Comparison of ENCODE assay signal across 8 cellular contexts in the genomic region with DNA sequence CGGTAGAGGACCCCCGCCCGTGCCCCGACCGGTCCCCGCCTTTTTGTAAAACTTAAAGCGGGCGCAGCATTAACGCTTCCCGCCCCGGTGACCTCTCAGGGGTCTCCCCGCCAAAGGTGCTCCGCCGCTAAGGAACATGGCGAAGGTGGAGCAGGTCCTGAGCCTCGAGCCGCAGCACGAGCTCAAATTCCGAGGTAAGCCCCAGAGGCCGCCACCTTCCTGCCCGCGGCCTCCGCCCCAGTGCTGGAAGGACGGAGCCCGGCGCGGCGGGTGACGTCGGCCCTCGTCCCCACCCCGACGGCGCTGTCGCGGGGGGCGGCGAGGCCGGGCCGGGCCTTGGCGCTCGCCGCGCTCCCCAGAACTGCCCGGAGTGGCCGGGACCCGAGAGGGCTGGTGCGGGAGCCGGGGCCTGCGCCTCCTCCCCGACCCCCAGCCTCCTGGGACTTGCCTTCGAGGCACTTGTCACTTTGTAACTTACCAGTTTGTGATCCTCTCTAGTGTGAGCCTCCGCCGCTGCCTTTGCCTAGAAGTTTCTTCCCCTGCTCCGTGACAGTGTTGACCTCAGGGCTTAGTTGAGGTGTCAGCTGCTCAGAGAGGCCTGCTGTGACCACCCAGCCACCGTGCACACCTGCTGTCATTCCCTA. TPM values are rescaled to one million over a fixed set of nuclear protein-coding genes. Genes with fewer than 3 reads are reported as not detected.
DNase-seq lines count a peak whose midpoint lies in the region; ATAC-seq lines count a peak whose summit lies in the region.

No MANE protein-coding gene starts in this region.

- DNase-seq in activated gamma-delta T cell (lab: John Stamatoyannopoulos, UW) (peak; percentile 51), activated gamma-delta T cell treated with Interleukin-2 at 50 U/mL for 16 hours (no peak), NAMALWA (ENCODE audit: low spot score) (peak; percentile 59), amniotic stem cell (lab: John Stamatoyannopoulos, UW) (peak; percentile 14), cerebellar cortex (ENCODE audit: low spot score) (no peak)

- peaks cover 25 to 37% (median 29%) of the 10 kb centered on the region in 3 donors for H3K4me1 ChIP-seq in skeletal muscle tissue (ENCODE audit: control insufficient read depth in 3 of 3, insufficient read depth in 3 of 3, low read length in 3 of 3)

- peak overlapping the region; percentile 90 for H3K27ac ChIP-seq in skeletal muscle tissue (ENCODE audit: low read depth, low read length)

- H3K4me3 ChIP-seq in iPS-11a (ENCODE audit: low read depth, low read length) (peak overlapping the region; percentile 81), skeletal muscle tissue (ENCODE audit: low read length in 3 of 3) (peak overlapping the region; percentile 81 to 98 (median 90))

- ATAC-seq in HG02588 (IDR thresholded peaks at IDR 0.05; ENCODE audit: unreplicated experiment), result peak; percentile 23

- peak overlapping the region; percentile 87 to 94 (median 92) for H3K9ac ChIP-seq in skeletal muscle tissue (ENCODE audit: low read depth in 1 of 3, low read length in 3 of 3)

- H3K36me3 ChIP-seq in skeletal muscle tissue (ENCODE audit: control insufficient read depth in 3 of 3, insufficient read depth in 3 of 3, low read length in 3 of 3), result peaks cover 0 to 5% (median 5%) of the 10 kb centered on the region in 3 donors

- no peaks in the 10 kb centered on the region for H3K27me3 ChIP-seq in skeletal muscle tissue (ENCODE audit: control insufficient read depth in 3 of 3, insufficient read depth in 3 of 3, low read length in 3 of 3)

- peaks cover 0 to 2% (median 0%) of the 10 kb centered on the region in 3 donors for H3K9me3 ChIP-seq in skeletal muscle tissue (ENCODE audit: control insufficient read depth in 3 of 3, low read length in 3 of 3)

RNA-seq across cellular contexts. Expression of a gene that starts 0.4 kb away (rescaled TPM):
- total RNA-seq in skeletal muscle tissue, result 19.8 TPM

Comparison
In these comparisons a context has a peak if more than half of its experiments do, and no peak if none do; other contexts are left out.
1. DNase-seq: peak in activated gamma-delta T cell (single experiment), NAMALWA (single experiment) and amniotic stem cell (single experiment); none in activated gamma-delta T cell treated with Interleukin-2 at 50 U/mL for 16 hours (single experiment) and cerebellar cortex (single experiment).